ENCODE assay signal across 11 cellular contexts in genomic region chr1:231931146-231931545, GRCh38.
A peak's percentile ranks its signal among the peaks of the same experiment; 100 is the strongest.
DNase-seq lines count a peak whose midpoint lies in the region; ATAC-seq and TF ChIP-seq lines count a peak whose summit lies in the region.
"Had no signal": no experiment of that assay in that cellular context is flagged by ENCODE, and none has a peak within 500 bp of the region (broad histone marks: within the 10 kb centered on the region; RNA-seq: fewer than 3 reads in every experiment).

No MANE protein-coding gene starts in this region.

- no peaks in the 10 kb centered on the region for H4K20me1 ChIP-seq in osteoblast (ENCODE audit: insufficient read depth, low read length)

- H3K4me1 ChIP-seq in RWPE2 (ENCODE audit: insufficient read depth, poor library complexity, severe bottlenecking) (peaks cover 19% of the 10 kb centered on the region), osteoblast (ENCODE audit: insufficient read depth, low read length) (peaks cover 6% of the 10 kb centered on the region)

- H3K4me3 ChIP-seq in RWPE2 (ENCODE audit: severe bottlenecking) (no peak overlapping the region), osteoblast (ENCODE audit: insufficient read depth, low read length) (no peak overlapping the region)
- H3K4me3 ChIP-seq: Peyer's patch had no signal

- no peaks in the 10 kb centered on the region for H3K36me3 ChIP-seq in RWPE2 (ENCODE audit: low read depth)
- no peaks in the 10 kb centered on the region for H3K36me3 ChIP-seq in osteoblast (ENCODE audit: insufficient read depth, low read length)
- H3K36me3 ChIP-seq: Peyer's patch had no signal

- H2AFZ ChIP-seq in osteoblast (ENCODE audit: low read length), result no peak overlapping the region

- TF ChIP-seq CTCF in RWPE2 (IDR thresholded peaks at IDR 0.05; ENCODE audit: poor library complexity, severe bottlenecking) (no peak), osteoblast (IDR thresholded peaks at IDR 0.05; ENCODE audit: extremely low read depth, low read depth, low read length) (no peak)

- DNase-seq in LHCN-M2 (ENCODE audit: low read depth) (peak; percentile 56), RWPE2 (ENCODE audit: low spot score) (no peak), osteoblast (ENCODE audit: insufficient read length, low spot score, missing footprints) (peak; percentile 58), NCI-H187 treated with DMSO at 0.1 percent for 48 hours (lab: John Stamatoyannopoulos, UW) (no peak)
- no peak for DNase-seq in activated CD8-positive, alpha-beta memory T cell treated with anti-CD3 and anti-CD28 coated beads for 24 hours
- DNase-seq: DMS 273 treated with DMSO at 0.1 percent for 48 hours, NCI-H2227 treated with DMSO at 0.1 percent for 48 hours, SHP77 treated with DMSO at 0.1 percent for 48 hours had no signal

- H3K79me2 ChIP-seq in osteoblast (ENCODE audit: insufficient read depth, low read length), result no peaks in the 10 kb centered on the region

- no peak overlapping the region for H3K27ac ChIP-seq in RWPE2 (ENCODE audit: poor library complexity, severe bottlenecking)
- peak overlapping the region; percentile 6 for H3K27ac ChIP-seq in osteoblast (ENCODE audit: low read depth, low read length)
- H3K27ac ChIP-seq: Peyer's patch had no signal

- H3K27me3 ChIP-seq in RWPE2 (ENCODE audit: insufficient read depth, poor library complexity, severe bottlenecking) (no peaks in the 10 kb centered on the region), osteoblast (ENCODE audit: insufficient read depth, low read length) (no peaks in the 10 kb centered on the region)
- H3K27me3 ChIP-seq: Peyer's patch had no signal

- H3K9me3 ChIP-seq in RWPE2 (ENCODE audit: severe bottlenecking) (no peaks in the 10 kb centered on the region), osteoblast (ENCODE audit: low read depth, low read length) (no peaks in the 10 kb centered on the region)

- H3K4me2 ChIP-seq in osteoblast (ENCODE audit: insufficient read depth, low read length), result no peak overlapping the region

- peak; percentile 83 for ATAC-seq in RWPE2 (ENCODE audit: low read depth)
- ATAC-seq in esophagus mucosa, result peak; percentile 96
- ATAC-seq in GM21737 (IDR thresholded peaks at IDR 0.05; ENCODE audit: unreplicated experiment), result no peak

Comparison
In these comparisons a context has a peak if more than half of its experiments do, and no peak if none do; other contexts are left out.
1. DNase-seq: peak in LHCN-M2 (single experiment) and osteoblast (single experiment); none in RWPE2 (single experiment), NCI-H187 treated with DMSO at 0.1 percent for 48 hours (single experiment) and activated CD8-positive, alpha-beta memory T cell treated with anti-CD3 and anti-CD28 coated beads for 24 hours (single experiment).